7 cellular contexts compared by ENCODE assay signal in the genomic region with DNA sequence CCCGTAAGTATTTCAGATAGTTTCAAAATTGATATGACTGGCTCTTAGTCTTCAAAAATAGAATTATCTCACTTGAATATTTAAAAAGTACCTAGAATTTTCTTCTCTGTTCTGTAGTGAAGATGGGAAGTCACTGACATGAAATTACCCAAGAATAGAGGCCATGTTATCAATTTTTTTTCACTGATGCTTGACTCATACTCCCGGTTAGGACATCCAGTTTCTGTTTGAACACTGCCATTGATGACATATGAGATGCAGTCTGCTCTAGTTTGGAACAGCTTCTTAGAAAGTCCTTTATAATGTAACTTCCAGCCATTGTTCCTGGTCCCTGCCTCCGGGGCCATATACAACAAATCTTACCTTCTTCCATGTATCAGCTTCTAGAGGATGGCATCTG. TPM values are rescaled to one million over a fixed set of nuclear protein-coding genes. Genes with fewer than 3 reads are reported as not detected.
DNase-seq lines count a peak whose midpoint lies in the region; ATAC-seq and TF ChIP-seq lines count a peak whose summit lies in the region.

No MANE protein-coding gene starts in this region.

- WGBS in GM23248 (ENCODE audit: low coverage in 1 of 2, low lambda C conversion rate in 2 of 2, missing lambda C conversion rate in 2 of 2), 2 experiments = 46 to 47% methylated on average over 3 of the region's 3 CpGs
- WGBS in psoas muscle, 3 donors = 39 to 63% (median 43%) methylated on average over 3 of the region's 3 CpGs

- in situ Hi-C loops in GM23248 (cut with MboI) = no loop called here

- H3K4me3 ChIP-seq in GM23248 (no peak overlapping the region), psoas muscle (no peak overlapping the region)

- intact Hi-C loops in psoas muscle (cut with DNase I) = loop anchor here in 1 of 2 donors (10.0 kb wide), 1 partner anchor 53 kb away; no protein-coding TSS in a partner anchor

- no peaks in the 10 kb centered on the region for H3K9me3 ChIP-seq in GM23248 (ENCODE audit: low read depth)
- H3K9me3 ChIP-seq in T-helper 17 cell (ENCODE audit: control insufficient read depth, low read length, poor library complexity, severe bottlenecking) = no peaks in the 10 kb centered on the region
- H3K9me3 ChIP-seq in psoas muscle = no peaks in the 10 kb centered on the region

- peak overlapping the region; percentile 11; the same call in 1 of the 2 replicates for H3K27ac ChIP-seq in GM23248
- peak overlapping the region; percentile 48 for H3K27ac ChIP-seq in psoas muscle

- H3K36me3 Mint-ChIP-seq in T-helper 17 cell (ENCODE audit: low read depth) = peaks cover 4% of the 10 kb centered on the region

- no peak overlapping the region for H3K4me2 ChIP-seq in GM23248 (ENCODE audit: unreplicated experiment)

- no peaks in the 10 kb centered on the region for H3K27me3 ChIP-seq in GM23248 (replicated peaks; ENCODE audit: insufficient read depth)
- H3K27me3 ChIP-seq in psoas muscle (ENCODE audit: insufficient read depth in 3 of 3, low read length in 2 of 3) = no peaks in the 10 kb centered on the region

- H3K4me3 Mint-ChIP-seq in T-helper 17 cell = peak overlapping the region; percentile 25

- H3K9ac ChIP-seq in GM23248 = no peak overlapping the region

- no peaks in the 10 kb centered on the region for H4K20me1 ChIP-seq in GM23248 (ENCODE audit: insufficient read depth)

- H3F3A ChIP-seq in GM23248 (ENCODE audit: insufficient read depth) = no peaks in the 10 kb centered on the region

- H3K36me3 ChIP-seq in GM23248 (ENCODE audit: low read depth) = peaks cover 7% of the 10 kb centered on the region; the same call in 1 of the 2 replicates
- peaks cover 0 to 33% of the 10 kb centered on the region in 2 donors for H3K36me3 ChIP-seq in psoas muscle (ENCODE audit: insufficient read depth in 1 of 2, low read depth in 1 of 2)

- no peak overlapping the region for H2AFZ ChIP-seq in GM23248

- H3K4me1 Mint-ChIP-seq in T-helper 17 cell = peaks cover 14% of the 10 kb centered on the region

- H3K4me1 ChIP-seq in GM23248 (ENCODE audit: insufficient read depth) (peaks cover 8% of the 10 kb centered on the region; the same call in 1 of the 2 replicates), psoas muscle (peaks cover 93% of the 10 kb centered on the region)

- no peaks in the 10 kb centered on the region for H3K27me3 Mint-ChIP-seq in T-helper 17 cell

- no peak for TF ChIP-seq CTCF in psoas muscle (IDR thresholded peaks at IDR 0.05)

- DNase-seq in GM23248 (peak; percentile 84), T-helper 17 cell (no peak), psoas muscle (no peak), DMS 273 (lab: John Stamatoyannopoulos, UW; ENCODE audit: unreplicated experiment) (no peak), DMS 273 treated with DMSO at 0.1 percent for 48 hours (lab: John Stamatoyannopoulos, UW) (no peak)
- no peak for DNase-seq in stimulated activated CD4-positive, alpha-beta T cell treated with anti-CD3 and anti-CD28 coated beads, Interleukin-2, amount 100 ng/mL, for 24 hours

- peak; percentile 93 for ATAC-seq in GM18868 (IDR thresholded peaks at IDR 0.05; ENCODE audit: unreplicated experiment)
- no peak for ATAC-seq in T-helper 17 cell
- peak; percentile 62 to 94 (median 90) for ATAC-seq in psoas muscle

- H3K9me2 ChIP-seq in GM23248 (ENCODE audit: insufficient read depth) = no peaks in the 10 kb centered on the region

- H3K27ac Mint-ChIP-seq in T-helper 17 cell = no peak overlapping the region

- H3K79me2 ChIP-seq in GM23248 (ENCODE audit: insufficient read depth) = peaks cover 97% of the 10 kb centered on the region

RNA-seq across cellular contexts. Expression of a gene that starts 26.0 kb away (rescaled TPM):
- total RNA-seq in GM23248 (2014; rRNA removed; shearing (Covaris generic)) = 55.0 and 57.3 TPM in 2 replicates
- polyA plus RNA-seq in GM23248 (2016; fragmentation: Nextera tagmentation; extraction: Ambion mirVana) (68.9 and 71.6 TPM in 2 replicates), psoas muscle (100 to 1,000 TPM in 2 of 3 donors, 10 to 100 TPM in 1; 41.8 to 224 (median 112) TPM)
- total RNA-seq in T-helper 17 cell (1 to 10 TPM; 1.7 to 4.1 TPM), psoas muscle (100 to 1,000 TPM; 366 to 533 (median 468) TPM)

Comparison
In these comparisons a context has a peak if more than half of its experiments do, and no peak if none do; other contexts are left out.
1. RNA of a gene that starts 26.0 kb away (total RNA-seq): 366 to 533 TPM in psoas muscle and 55.0 to 57.3 TPM in GM23248; 1.7 to 4.1 TPM in T-helper 17 cell; every median in the first group is over 10 times any median in the second.